ENCODE assay signal across 8 cellular contexts in the genomic region with DNA sequence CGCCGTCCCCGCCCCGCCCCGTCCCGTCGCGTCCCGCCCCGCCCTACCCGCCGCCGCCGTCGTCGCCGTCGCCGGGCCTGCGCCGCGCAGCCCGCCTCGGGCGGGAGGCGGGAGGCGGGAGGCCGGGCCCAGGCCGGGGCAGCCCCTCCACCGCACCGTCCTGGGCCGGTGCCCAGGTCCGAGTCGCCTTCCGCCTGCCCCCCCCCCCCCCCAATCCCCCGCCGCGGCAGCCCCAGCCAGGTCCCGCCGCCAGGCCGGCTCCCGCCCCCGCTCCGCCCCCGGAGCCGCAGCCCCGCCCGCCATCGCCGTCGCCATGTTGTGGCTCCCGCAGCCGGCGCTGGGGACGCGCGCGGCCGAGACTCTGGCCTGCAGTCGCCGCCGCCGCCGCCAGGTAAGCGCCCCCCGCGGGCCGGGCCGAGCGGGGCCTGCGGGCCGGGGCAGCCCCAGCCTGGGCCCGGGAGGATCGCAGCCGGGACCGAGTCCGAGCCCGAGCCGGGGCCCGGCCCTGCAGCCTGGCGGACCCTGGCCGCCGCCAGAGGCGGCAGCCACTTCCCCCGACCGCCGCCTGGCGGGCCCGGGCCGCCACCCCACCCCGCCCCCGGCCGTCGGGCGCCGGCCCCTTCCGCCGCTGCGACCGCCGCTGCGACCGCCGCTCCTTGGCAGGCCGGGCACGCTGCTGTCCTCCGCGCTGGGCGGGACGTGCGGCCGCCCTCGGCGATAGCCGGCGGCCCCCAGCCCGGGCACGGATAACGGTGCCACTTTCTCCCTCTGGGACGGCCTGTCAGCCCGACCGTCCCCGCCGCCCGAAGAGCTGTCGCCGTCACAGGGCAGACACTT. TPM values are rescaled to one million over a fixed set of nuclear protein-coding genes. Genes with fewer than 3 reads are reported as not detected.
A peak's percentile ranks its signal among the peaks of the same experiment; 100 is the strongest.
DNase-seq lines count a peak whose midpoint lies in the region; ATAC-seq and TF ChIP-seq lines count a peak whose summit lies in the region.

A gene with protein sequence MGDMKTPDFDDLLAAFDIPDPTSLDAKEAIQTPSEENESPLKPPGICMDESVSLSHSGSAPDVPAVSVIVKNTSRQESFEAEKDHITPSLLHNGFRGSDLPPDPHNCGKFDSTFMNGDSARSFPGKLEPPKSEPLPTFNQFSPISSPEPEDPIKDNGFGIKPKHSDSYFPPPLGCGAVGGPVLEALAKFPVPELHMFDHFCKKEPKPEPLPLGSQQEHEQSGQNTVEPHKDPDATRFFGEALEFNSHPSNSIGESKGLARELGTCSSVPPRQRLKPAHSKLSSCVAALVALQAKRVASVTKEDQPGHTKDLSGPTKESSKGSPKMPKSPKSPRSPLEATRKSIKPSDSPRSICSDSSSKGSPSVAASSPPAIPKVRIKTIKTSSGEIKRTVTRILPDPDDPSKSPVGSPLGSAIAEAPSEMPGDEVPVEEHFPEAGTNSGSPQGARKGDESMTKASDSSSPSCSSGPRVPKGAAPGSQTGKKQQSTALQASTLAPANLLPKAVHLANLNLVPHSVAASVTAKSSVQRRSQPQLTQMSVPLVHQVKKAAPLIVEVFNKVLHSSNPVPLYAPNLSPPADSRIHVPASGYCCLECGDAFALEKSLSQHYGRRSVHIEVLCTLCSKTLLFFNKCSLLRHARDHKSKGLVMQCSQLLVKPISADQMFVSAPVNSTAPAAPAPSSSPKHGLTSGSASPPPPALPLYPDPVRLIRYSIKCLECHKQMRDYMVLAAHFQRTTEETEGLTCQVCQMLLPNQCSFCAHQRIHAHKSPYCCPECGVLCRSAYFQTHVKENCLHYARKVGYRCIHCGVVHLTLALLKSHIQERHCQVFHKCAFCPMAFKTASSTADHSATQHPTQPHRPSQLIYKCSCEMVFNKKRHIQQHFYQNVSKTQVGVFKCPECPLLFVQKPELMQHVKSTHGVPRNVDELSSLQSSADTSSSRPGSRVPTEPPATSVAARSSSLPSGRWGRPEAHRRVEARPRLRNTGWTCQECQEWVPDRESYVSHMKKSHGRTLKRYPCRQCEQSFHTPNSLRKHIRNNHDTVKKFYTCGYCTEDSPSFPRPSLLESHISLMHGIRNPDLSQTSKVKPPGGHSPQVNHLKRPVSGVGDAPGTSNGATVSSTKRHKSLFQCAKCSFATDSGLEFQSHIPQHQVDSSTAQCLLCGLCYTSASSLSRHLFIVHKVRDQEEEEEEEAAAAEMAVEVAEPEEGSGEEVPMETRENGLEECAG (N-terminal part only) (plus strand): TSS at position 319 of the 837 bp plus-strand sequence. CDS start 34,084 bp downstream, outside the sequence.

- CTCF ChIA-PET in RWPE1 (lab: Yijun Ruan, JAX): interaction anchor here (0.6 to 1.0 kb wide), 6 partner anchors 16 to 195 kb away, joined by 3 to 5 read pairs (median 4); a partner anchor contains a TSS

- peak within 1 kb of the TSS; percentile 91 for H3K4me3 ChIP-seq in CD4-positive, CD25-positive, alpha-beta regulatory T cell (ENCODE audit: low read depth, low read length)
- H3K4me3 ChIP-seq in fibroblast of pulmonary artery (replicated peaks; ENCODE audit: low read depth, low read length) (peak within 1 kb of the TSS; percentile 96), stomach (peak within 1 kb of the TSS; percentile 82 to 97 (median 92))

- H3K9me3 ChIP-seq in CD4-positive, CD25-positive, alpha-beta regulatory T cell (ENCODE audit: control insufficient read depth in 2 of 2, low read length in 2 of 2): no peaks in the 10 kb centered on the region
- no peaks in the 10 kb centered on the region for H3K9me3 ChIP-seq in stomach

- H3K27me3 Mint-ChIP-seq in CD4-positive, CD25-positive, alpha-beta regulatory T cell: no peaks in the 10 kb centered on the region
- no peaks in the 10 kb centered on the region for H3K27me3 Mint-ChIP-seq in activated T-helper 2 cell treated with anti-CD3 and anti-CD28 coated beads, Interferon-gamma antibody, Interleukin-2, Interleukin-4, amounts not matched to agents 10 μg/mL and 5 μg/mL and 100 μg/mL, durations not matched to agents 14 hours and 24 hours and 36 hours (ENCODE audit: low read depth)
- no peaks in the 10 kb centered on the region for H3K27me3 Mint-ChIP-seq in nephron (ENCODE audit: low read depth)

- H3K27ac ChIP-seq in CD4-positive, CD25-positive, alpha-beta regulatory T cell (ENCODE audit: insufficient read depth, low read length, poor library complexity, severe bottlenecking): peak within 1 kb of the TSS; percentile 86
- peak within 1 kb of the TSS; percentile 98 for H3K27ac ChIP-seq in RWPE1
- peak within 1 kb of the TSS; percentile 99 to 100 (median 100) for H3K27ac ChIP-seq in stomach

- H3K27me3 ChIP-seq in CD4-positive, CD25-positive, alpha-beta regulatory T cell (ENCODE audit: control insufficient read depth, insufficient read depth, low read length): no peaks in the 10 kb centered on the region
- H3K27me3 ChIP-seq in stomach: no peaks in the 10 kb centered on the region

- peaks cover 4% of the 10 kb centered on the region for H3K36me3 ChIP-seq in CD4-positive, CD25-positive, alpha-beta regulatory T cell (ENCODE audit: control insufficient read depth, insufficient read depth, low read length)
- H3K36me3 ChIP-seq in stomach: no peaks in the 10 kb centered on the region

- peaks cover 4% of the 10 kb centered on the region for H3K36me3 Mint-ChIP-seq in CD4-positive, CD25-positive, alpha-beta regulatory T cell
- peaks cover 33% of the 10 kb centered on the region for H3K36me3 Mint-ChIP-seq in activated T-helper 2 cell treated with anti-CD3 and anti-CD28 coated beads, Interferon-gamma antibody, Interleukin-2, Interleukin-4, amounts not matched to agents 10 μg/mL and 5 μg/mL and 100 μg/mL, durations not matched to agents 14 hours and 24 hours and 36 hours (ENCODE audit: low read depth)
- H3K36me3 Mint-ChIP-seq in nephron (ENCODE audit: low read depth): peaks cover 4% of the 10 kb centered on the region

- H3K4me1 Mint-ChIP-seq in CD4-positive, CD25-positive, alpha-beta regulatory T cell: peaks cover 37 to 74% (median 61%) of the 10 kb centered on the region in 4 donors
- peaks cover 47% of the 10 kb centered on the region for H3K4me1 Mint-ChIP-seq in activated T-helper 2 cell treated with anti-CD3 and anti-CD28 coated beads, Interferon-gamma antibody, Interleukin-2, Interleukin-4, amounts not matched to agents 10 μg/mL and 5 μg/mL and 100 μg/mL, durations not matched to agents 14 hours and 24 hours and 36 hours (ENCODE audit: low read depth)
- peaks cover 56% of the 10 kb centered on the region for H3K4me1 Mint-ChIP-seq in nephron

- DNase-seq in CD4-positive, CD25-positive, alpha-beta regulatory T cell: peak; percentile 78 to 81 (median 80)
- DNase-seq in RWPE1 (ENCODE audit: low spot score) (peak; percentile 76), fibroblast of pulmonary artery (ENCODE audit: low read depth) (peak; percentile 79), stomach (peak; percentile 89)
- peak; percentile 76 for DNase-seq in activated T-helper 2 cell treated with anti-CD3 and anti-CD28 coated beads, Interferon-gamma antibody, Interleukin-2, Interleukin-4, amounts not matched to agents 10 μg/mL and 5 μg/mL and 100 μg/mL, durations not matched to agents 14 hours and 24 hours and 36 hours (ENCODE audit: low spot score)

- peaks cover 49% of the 10 kb centered on the region for H3K4me1 ChIP-seq in CD4-positive, CD25-positive, alpha-beta regulatory T cell (ENCODE audit: control insufficient read depth, insufficient read depth, low read length, poor library complexity, severe bottlenecking)
- peaks cover 33 to 71% (median 64%) of the 10 kb centered on the region in 4 donors for H3K4me1 ChIP-seq in stomach

- H3K27ac Mint-ChIP-seq in CD4-positive, CD25-positive, alpha-beta regulatory T cell: peak within 1 kb of the TSS; percentile 99 to 100 (median 99)
- H3K27ac Mint-ChIP-seq in activated T-helper 2 cell treated with anti-CD3 and anti-CD28 coated beads, Interferon-gamma antibody, Interleukin-2, Interleukin-4, amounts not matched to agents 10 μg/mL and 5 μg/mL and 100 μg/mL, durations not matched to agents 14 hours and 24 hours and 36 hours: peak within 1 kb of the TSS; percentile 97
- peak within 1 kb of the TSS; percentile 98 to 100 (median 99) for H3K27ac Mint-ChIP-seq in nephron

- peak; percentile 66 for TF ChIP-seq CTCF in RWPE1 (conservative IDR thresholded peaks at IDR 0.05; ENCODE audit: low read depth)
- TF ChIP-seq CTCF in fibroblast of pulmonary artery (IDR thresholded peaks at IDR 0.05; ENCODE audit: low read length, missing control alignments): no peak
- no peak for TF ChIP-seq CTCF in nephron (IDR thresholded peaks at IDR 0.05; ENCODE audit: unreplicated experiment in 3 of 3)
- peak in 1 of 7 experiments; percentile 76 for TF ChIP-seq CTCF in stomach (IDR thresholded peaks at IDR 0.05)

- 1% methylated on average over 13 to 126 of the region's 127 CpGs for WGBS in stomach, 5 donors

- TF ChIP-seq POLR2A in stomach (IDR thresholded peaks at IDR 0.05): no peak

- peak within 1 kb of the TSS; percentile 94 to 99 (median 96) for H3K4me3 Mint-ChIP-seq in CD4-positive, CD25-positive, alpha-beta regulatory T cell
- peak within 1 kb of the TSS; percentile 94 for H3K4me3 Mint-ChIP-seq in activated T-helper 2 cell treated with anti-CD3 and anti-CD28 coated beads, Interferon-gamma antibody, Interleukin-2, Interleukin-4, amounts not matched to agents 10 μg/mL and 5 μg/mL and 100 μg/mL, durations not matched to agents 14 hours and 24 hours and 36 hours (ENCODE audit: low read depth)
- peak within 1 kb of the TSS; percentile 96 to 98 (median 97) for H3K4me3 Mint-ChIP-seq in nephron

- peak; percentile 65 to 68 for ATAC-seq in CD4-positive, CD25-positive, alpha-beta regulatory T cell (ENCODE audit: low read depth in 2 of 2)
- ATAC-seq in GM19395 (IDR thresholded peaks at IDR 0.05; ENCODE audit: unreplicated experiment) (peak; percentile 50), HG03521 (IDR thresholded peaks at IDR 0.05; ENCODE audit: unreplicated experiment) (peak; percentile 51)

- intact Hi-C loops in activated T-helper 2 cell treated with anti-CD3 and anti-CD28 coated beads, Interferon-gamma antibody, Interleukin-2, Interleukin-4, amounts not matched to agents 10 μg/mL and 5 μg/mL and 100 μg/mL, durations not matched to agents 14 hours and 24 hours and 36 hours (cut with micrococcal nuclease): loop anchor here (1.0 kb wide), 2 partner anchors 13 to 32 kb away; a partner anchor contains a TSS
- intact Hi-C loops in stomach (cut with DNase I; ENCODE audit: low total_unique reads): no loop called here

- no peak for TF ChIP-seq EP300 in stomach (IDR thresholded peaks at IDR 0.05)

- H3K9me3 Mint-ChIP-seq in CD4-positive, CD25-positive, alpha-beta regulatory T cell: no peaks in the 10 kb centered on the region
- H3K9me3 Mint-ChIP-seq in activated T-helper 2 cell treated with anti-CD3 and anti-CD28 coated beads, Interferon-gamma antibody, Interleukin-2, Interleukin-4, amounts not matched to agents 10 μg/mL and 5 μg/mL and 100 μg/mL, durations not matched to agents 14 hours and 24 hours and 36 hours: no peaks in the 10 kb centered on the region
- no peaks in the 10 kb centered on the region for H3K9me3 Mint-ChIP-seq in nephron

- POLR2A ChIA-PET in RWPE1 (lab: Yijun Ruan, JAX; ENCODE audit: low non-redundant PET): interaction anchor here (0.6 kb wide), 1 partner anchor 10 kb away, joined by 3 read pairs; no protein-coding TSS in a partner anchor

RNA-seq across cellular contexts. Expression of the gene that starts here (rescaled TPM):
- 39.8 TPM for total RNA-seq in CD4-positive, CD25-positive, alpha-beta regulatory T cell
- 1 to 10 TPM; 3.8 to 4.3 (median 4.2) TPM for polyA plus RNA-seq in CD4-positive, CD25-positive, alpha-beta regulatory T cell
- total RNA-seq in activated T-helper 2 cell treated with anti-CD3 and anti-CD28 coated beads, Interferon-gamma antibody, Interleukin-2, Interleukin-4, amounts not matched to agents 10 μg/mL and 5 μg/mL and 100 μg/mL, durations not matched to agents 14 hours and 24 hours and 36 hours: 29.3 and 31.3 TPM in 2 replicates
- 10 to 100 TPM in 3 of 5 donors, 1 to 10 TPM in 2; 9.7 to 36.8 (median 19.0) TPM for total RNA-seq in stomach
- polyA plus RNA-seq in stomach: 1 to 10 TPM; 3.8 to 5.8 (median 5.0) TPM

Comparison
In these comparisons a context has a peak if more than half of its experiments do, and no peak if none do; other contexts are left out.
1. Peak in every context shown above with its lines: DNase-seq, ATAC-seq, H3K4me3 ChIP-seq and H3K27ac ChIP-seq.